In the genomic region with DNA sequence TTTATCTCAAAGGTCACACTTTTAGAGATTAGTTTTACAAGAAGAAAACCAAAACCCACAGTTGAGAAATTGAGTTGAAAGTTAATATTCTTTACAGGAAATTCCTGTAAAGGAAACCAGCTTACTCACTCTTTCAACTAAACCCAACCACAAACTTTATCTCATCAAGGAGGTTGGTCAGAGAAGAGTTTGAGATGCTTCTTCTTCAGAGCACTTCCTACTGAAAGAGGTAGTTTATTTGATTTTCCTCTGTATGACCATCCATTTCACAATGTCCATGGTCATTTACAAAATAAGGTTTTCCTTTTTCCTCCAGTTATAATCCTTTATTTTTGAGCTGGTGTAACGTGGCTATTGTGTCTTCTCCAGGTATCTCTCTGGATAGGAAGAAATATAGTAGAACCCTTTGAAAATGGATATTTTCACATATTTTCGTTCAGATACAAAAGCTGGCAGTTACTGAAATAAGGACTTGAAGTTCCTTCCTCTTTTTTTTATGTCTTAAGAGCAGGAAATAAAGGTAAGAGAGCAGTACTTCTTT, we compare ENCODE assay signal across 9 cellular contexts. TPM values are rescaled to one million over a fixed set of nuclear protein-coding genes. Genes with fewer than 3 reads are reported as not detected.
A peak's percentile ranks its signal among the peaks of the same experiment; 100 is the strongest.
DNase-seq lines count a peak whose midpoint lies in the region; ATAC-seq and TF ChIP-seq lines count a peak whose summit lies in the region.
"Had no signal": no experiment of that assay in that cellular context is flagged by ENCODE, and none has a peak within 500 bp of the region (broad histone marks: within the 10 kb centered on the region; RNA-seq: fewer than 3 reads in every experiment).

No MANE protein-coding gene starts in this region.

- H3K27me3 ChIP-seq in BE2C (no peaks in the 10 kb centered on the region), uterus (no peaks in the 10 kb centered on the region)

- H3K4me1 Mint-ChIP-seq in activated naive CD8-positive, alpha-beta T cell (ENCODE audit: low read depth), result peaks cover 63% of the 10 kb centered on the region
- H3K4me1 Mint-ChIP-seq in HFFc6 (ENCODE audit: low read depth), result no peaks in the 10 kb centered on the region

- no peaks in the 10 kb centered on the region for H3K9me3 ChIP-seq in BE2C
- no peaks in the 10 kb centered on the region for H3K9me3 ChIP-seq in uterus
- H3K9me3 ChIP-seq: SJSA1 had no signal

- DNase-seq in CD1c-positive myeloid dendritic cell (ENCODE audit: extremely low spot score) (peak; percentile 47), coronary artery (ENCODE audit: low spot score) (no peak), BE2C (no peak), HFFc6 (no peak), uterus (no peak)

- no peaks in the 10 kb centered on the region for H3K9me3 Mint-ChIP-seq in activated naive CD8-positive, alpha-beta T cell (ENCODE audit: low read depth)
- H3K9me3 Mint-ChIP-seq in HFFc6, result no peaks in the 10 kb centered on the region

- H3K27ac ChIP-seq in coronary artery (no peak overlapping the region), uterus (no peak overlapping the region)
- H3K27ac ChIP-seq: SJSA1 had no signal

- TF ChIP-seq CTCF in coronary artery (IDR thresholded peaks at IDR 0.05) (no peak), BE2C (IDR thresholded peaks at IDR 0.05; ENCODE audit: low read depth, low read length) (no peak), HFFc6 (IDR thresholded peaks at IDR 0.05) (no peak), uterus (IDR thresholded peaks at IDR 0.05) (no peak)

- H3K27me3 Mint-ChIP-seq in activated naive CD8-positive, alpha-beta T cell, result no peaks in the 10 kb centered on the region
- H3K27me3 Mint-ChIP-seq in HFFc6 (ENCODE audit: insufficient read depth), result peaks cover 14% of the 10 kb centered on the region

- H3K4me1 ChIP-seq in BE2C (no peaks in the 10 kb centered on the region), uterus (no peaks in the 10 kb centered on the region)
- H3K4me1 ChIP-seq: SJSA1 had no signal

- peak overlapping the region; percentile 87 for H3K4me3 Mint-ChIP-seq in activated naive CD8-positive, alpha-beta T cell
- H3K4me3 Mint-ChIP-seq in HFFc6, result no peak overlapping the region

- no peak for TF ChIP-seq POLR2A in uterus (IDR thresholded peaks at IDR 0.05)

- H3K4me3 ChIP-seq in coronary artery, result no peak overlapping the region
- no peak overlapping the region for H3K4me3 ChIP-seq in BE2C (ENCODE audit: low read depth, low read length)
- H3K4me3 ChIP-seq in uterus, result no peak overlapping the region
- H3K4me3 ChIP-seq: SJSA1 had no signal

- peak overlapping the region; percentile 97 for H3K27ac Mint-ChIP-seq in activated naive CD8-positive, alpha-beta T cell
- no peak overlapping the region for H3K27ac Mint-ChIP-seq in HFFc6

- H3K36me3 ChIP-seq in BE2C (no peaks in the 10 kb centered on the region), uterus (no peaks in the 10 kb centered on the region)
- H3K36me3 ChIP-seq: SJSA1 had no signal

- peaks cover 15% of the 10 kb centered on the region for H3K36me3 Mint-ChIP-seq in activated naive CD8-positive, alpha-beta T cell
- H3K36me3 Mint-ChIP-seq in HFFc6 (ENCODE audit: low read depth), result no peaks in the 10 kb centered on the region

- intact Hi-C loops in uterus (cut with DNase I; ENCODE audit: low total_unique reads), result no loop called here

- ATAC-seq in GM19463 (IDR thresholded peaks at IDR 0.05; ENCODE audit: unreplicated experiment), result peak; percentile 74
- ATAC-seq in HG03457 (IDR thresholded peaks at IDR 0.05; ENCODE audit: unreplicated experiment), result peak; percentile 82

RNA-seq across cellular contexts. Expression of a gene that starts 4.5 kb away (rescaled TPM):
- not detected for polyA plus RNA-seq in BE2C (2012; ENCODE audit: insufficient read depth, insufficient read length, low read depth)
- total RNA-seq in HFFc6 (2021; fragmentation: NEBNext Ultra II Directional; extraction: Animal tissue kit (Norgen Biotek cat#: 25700)), result not detected
- total RNA-seq in uterus, result 1 to 10 TPM in 2 of 4 donors, under 1 TPM in 2; 0.29 to 1.9 (median 0.76) TPM
- total RNA-seq: SJSA1 had no signal

RNA-seq across cellular contexts. Expression of a gene that starts 54.5 kb away (rescaled TPM):
- polyA plus RNA-seq in BE2C (2012; ENCODE audit: insufficient read depth, insufficient read length, low read depth), result not detected
- total RNA-seq in HFFc6 (2021; fragmentation: NEBNext Ultra II Directional; extraction: Animal tissue kit (Norgen Biotek cat#: 25700)), result under 1 TPM in 1 of 6 experiments, not detected in 5; 0.05 TPM
- 1 to 10 TPM in 1 of 4 donors, not detected in 3; 1.2 TPM for total RNA-seq in uterus
- total RNA-seq: SJSA1 had no signal
